Comparison of ENCODE assay signal across 8 cellular contexts in genomic region chr6:158057213-158057987, GRCh38.
DNase-seq lines count a peak whose midpoint lies in the region; ATAC-seq and TF ChIP-seq lines count a peak whose summit lies in the region.

No MANE protein-coding gene starts in this region.

- H3K4me3 Mint-ChIP-seq in CD4-positive, alpha-beta T cell, result no peak overlapping the region

- no peak overlapping the region for H3K27ac ChIP-seq in CD4-positive, alpha-beta T cell (ENCODE audit: low read depth, low read length)

- peak overlapping the region; percentile 79 for H3K27ac Mint-ChIP-seq in CD4-positive, alpha-beta T cell

- POLR2A ChIA-PET in CD4-positive, alpha-beta T cell (lab: Charles Lee), result interaction anchor here (1.0 to 2.0 kb wide), 8 partner anchors 8 to 78 kb away, joined by 3 to 13 read pairs (median 6); no protein-coding TSS in a partner anchor

- peaks cover 31% of the 10 kb centered on the region for H3K4me1 Mint-ChIP-seq in CD4-positive, alpha-beta T cell (ENCODE audit: low read depth)

- no peaks in the 10 kb centered on the region for H3K9me3 ChIP-seq in CD4-positive, alpha-beta T cell (ENCODE audit: control insufficient read depth, low read length)
- H3K9me3 ChIP-seq in MG63, result no peaks in the 10 kb centered on the region

- CTCF ChIA-PET in CD4-positive, alpha-beta T cell (lab: Charles Lee), result no interaction called here

- no peak overlapping the region for H3K4me3 ChIP-seq in MG63

- TF ChIP-seq CTCF in CD4-positive, alpha-beta T cell (IDR thresholded peaks at IDR 0.05), result no peak

- H3K27me3 ChIP-seq in CD4-positive, alpha-beta T cell (ENCODE audit: control insufficient read depth, insufficient read depth, low read length), result no peaks in the 10 kb centered on the region
- H3K27me3 ChIP-seq in MG63, result no peaks in the 10 kb centered on the region

- H3K36me3 Mint-ChIP-seq in CD4-positive, alpha-beta T cell (ENCODE audit: low read depth), result peaks cover 42% of the 10 kb centered on the region

- H3K27me3 Mint-ChIP-seq in CD4-positive, alpha-beta T cell, result no peaks in the 10 kb centered on the region

- no peak for DNase-seq in CD4-positive, alpha-beta T cell
- DNase-seq in MG63 (peak; percentile 77), amniotic epithelial cell (ENCODE audit: low read depth) (peak; percentile 78), non-pigmented ciliary epithelial cell (ENCODE audit: low read depth) (peak; percentile 84), NCI-H146 treated with DMSO at 0.1 percent for 48 hours (lab: John Stamatoyannopoulos, UW; ENCODE audit: unreplicated experiment) (no peak), DMS53 (lab: John Stamatoyannopoulos, UW) (no peak), DMS79 treated with DMSO at 0.1 percent for 48 hours (lab: John Stamatoyannopoulos, UW) (no peak)

- H3K9me3 Mint-ChIP-seq in CD4-positive, alpha-beta T cell, result no peaks in the 10 kb centered on the region

- peaks cover 70% of the 10 kb centered on the region for H3K36me3 ChIP-seq in MG63

- intact Hi-C loops in CD4-positive, alpha-beta T cell (cut with DNase I, micrococcal nuclease), result no loop called here

- ATAC-seq in CD4-positive, alpha-beta T cell (ENCODE audit: poor library complexity), result no peak
- ATAC-seq in HG02798 (IDR thresholded peaks at IDR 0.05; ENCODE audit: poor library complexity, unreplicated experiment), result no peak

Comparison
In these comparisons a context has a peak if more than half of its experiments do, and no peak if none do; other contexts are left out.
1. DNase-seq: peak in MG63 (single experiment), amniotic epithelial cell (single experiment) and non-pigmented ciliary epithelial cell (single experiment); none in CD4-positive, alpha-beta T cell (0 of 10), NCI-H146 treated with DMSO at 0.1 percent for 48 hours (single experiment), DMS53 (single experiment) and DMS79 treated with DMSO at 0.1 percent for 48 hours (single experiment).